Comparison of ENCODE assay signal across 14 cellular contexts in genomic region chr5:173396311-173396993, GRCh38.
DNase-seq lines count a peak whose midpoint lies in the region; ATAC-seq and TF ChIP-seq lines count a peak whose summit lies in the region.
"Had no signal": no experiment of that assay in that cellular context is flagged by ENCODE, and none has a peak within 500 bp of the region (broad histone marks: within the 10 kb centered on the region; RNA-seq: fewer than 3 reads in every experiment).

No MANE protein-coding gene starts in this region.

- TF ChIP-seq CTCF in upper lobe of right lung (IDR thresholded peaks at IDR 0.05): no peak
- no peak for TF ChIP-seq CTCF in Peyer's patch (IDR thresholded peaks at IDR 0.05)

- H3K4me3 ChIP-seq in upper lobe of right lung: no peak overlapping the region
- no peak overlapping the region for H3K4me3 ChIP-seq in Peyer's patch
- H3K4me3 ChIP-seq: hepatocyte, pancreas had no signal

- no peak overlapping the region for H3K27ac ChIP-seq in upper lobe of right lung
- no peak overlapping the region for H3K27ac ChIP-seq in Peyer's patch
- H3K27ac ChIP-seq: hepatocyte, pancreas had no signal

- no peaks in the 10 kb centered on the region for H3K36me3 ChIP-seq in upper lobe of right lung
- no peaks in the 10 kb centered on the region for H3K36me3 ChIP-seq in Peyer's patch
- H3K36me3 ChIP-seq: pancreas had no signal

- no peaks in the 10 kb centered on the region for H3K9me3 ChIP-seq in upper lobe of right lung
- H3K9me3 ChIP-seq in Peyer's patch: no peaks in the 10 kb centered on the region
- H3K9me3 ChIP-seq: pancreas had no signal

- ATAC-seq in Right ventricle myocardium inferior: peak; percentile 51
- peak; percentile 41 for ATAC-seq in left ventricle myocardium superior
- peak; percentile 15 for ATAC-seq in upper lobe of right lung
- ATAC-seq: CD8-positive, alpha-beta T cell; pancreas had no signal

- H3K27me3 ChIP-seq in upper lobe of right lung (no peaks in the 10 kb centered on the region), Peyer's patch (no peaks in the 10 kb centered on the region)
- H3K27me3 ChIP-seq: hepatocyte, pancreas had no signal

- in situ Hi-C loops in SK-MEL-5 (cut with HindIII; ENCODE audit: low pct_unique_long_range_greater_than_20kb, low sequenced_read_pairs): no loop called here

- H3K4me1 ChIP-seq in upper lobe of right lung (no peaks in the 10 kb centered on the region), Peyer's patch (no peaks in the 10 kb centered on the region)
- H3K4me1 ChIP-seq: pancreas had no signal

- intact Hi-C loops in Right ventricle myocardium inferior (cut with DNase I): no loop called here
- intact Hi-C loops in cardiac septum (cut with DNase I): no loop called here
- intact Hi-C loops in left ventricle myocardium superior (cut with micrococcal nuclease): no loop called here
- intact Hi-C loops in upper lobe of right lung (cut with DNase I): no loop called here
- intact Hi-C loops in posterior vena cava (cut with DNase I): no loop called here

- DNase-seq in Right ventricle myocardium inferior (ENCODE audit: missing footprints) (no peak), cardiac septum (ENCODE audit: low spot score) (no peak), SK-MEL-5 (ENCODE audit: low read depth, low spot score) (peak; percentile 13), left ventricle myocardium superior (no peak), upper lobe of right lung (no peak), Peyer's patch (no peak), posterior vena cava (ENCODE audit: low spot score) (no peak), NCI-H345 treated with DMSO at 0.1 percent for 48 hours (lab: John Stamatoyannopoulos, UW; ENCODE audit: unreplicated experiment) (no peak)
- DNase-seq: activated T-cell treated with anti-CD3 and anti-CD28 coated beads for 4 hours; CD8-positive, alpha-beta T cell; NCI-H226; pancreas; T-helper 1 cell had no signal

- TF ChIP-seq POLR2A in Peyer's patch (IDR thresholded peaks at IDR 0.05): no peak
